Comparison of ENCODE assay signal across 20 cellular contexts in genomic region chr12:3326156-3326849, GRCh38.
DNase-seq lines count a peak whose midpoint lies in the region; ATAC-seq and TF ChIP-seq lines count a peak whose summit lies in the region.
"Had no signal": no experiment of that assay in that cellular context is flagged by ENCODE, and none has a peak within 500 bp of the region (broad histone marks: within the 10 kb centered on the region; RNA-seq: fewer than 3 reads in every experiment).

No MANE protein-coding gene starts in this region.

- H3K27ac Mint-ChIP-seq in progenitor cell of endocrine pancreas: no peak overlapping the region
- H3K27ac Mint-ChIP-seq: CD8-positive, alpha-beta memory T cell had no signal

- H3K9me3 Mint-ChIP-seq in progenitor cell of endocrine pancreas (ENCODE audit: low read depth): no peaks in the 10 kb centered on the region
- H3K9me3 Mint-ChIP-seq: CD8-positive, alpha-beta memory T cell had no signal

- H3K36me3 Mint-ChIP-seq in progenitor cell of endocrine pancreas (ENCODE audit: insufficient read depth): no peaks in the 10 kb centered on the region
- H3K36me3 Mint-ChIP-seq: CD8-positive, alpha-beta memory T cell had no signal

- DNase-seq in H7: peak; percentile 91
- DNase-seq in cardiac fibroblast (ENCODE audit: low read depth in 2 of 2): peak in 1 of 2 donors; percentile 70
- peak; percentile 71 for DNase-seq in iPS-NIHi11 (ENCODE audit: low spot score)
- DNase-seq in progenitor cell of endocrine pancreas (ENCODE audit: low spot score, unreplicated experiment): no peak
- DNase-seq in activated effector memory CD4-positive, alpha-beta T cell treated with anti-CD3 and anti-CD28 coated beads, Interleukin-2, amount 50 U/mL, for 16 hours: no peak
- no peak for DNase-seq in middle frontal gyrus (ENCODE audit: extremely low spot score, low spot score)
- DNase-seq in islet precursor cell: no peak
- DNase-seq: ACHN; Calu3; CD8-positive, alpha-beta memory T cell; DMS153; NCI-H1092 treated with DMSO at 0.1 percent for 48 hours; NCI-H1436 treated with DMSO at 0.1 percent for 48 hours; NCI-H2029; NCI-H345; NCI-H524 treated with DMSO at 0.1 percent for 48 hours; SIG-M5; SK-N-SH had no signal

- no peaks in the 10 kb centered on the region for H3K27me3 ChIP-seq in H7 (ENCODE audit: control insufficient read depth, insufficient read depth, low read length)

- TF ChIP-seq CTCF in cardiac fibroblast (IDR thresholded peaks at IDR 0.05; ENCODE audit: low read depth, low read length) (peak; percentile 18), progenitor cell of endocrine pancreas (IDR thresholded peaks at IDR 0.05; ENCODE audit: unreplicated experiment) (peak; percentile 17)

- no peaks in the 10 kb centered on the region for H3K36me3 ChIP-seq in H7 (replicated peaks; ENCODE audit: control insufficient read depth, insufficient read depth, low read length)

- H3K4me3 ChIP-seq in H7 (ENCODE audit: insufficient read depth, low read depth, low read length): no peak overlapping the region
- no peak overlapping the region for H3K4me3 ChIP-seq in cardiac fibroblast (replicated peaks in 1 of 2; ENCODE audit: low read depth in 2 of 2, low read length in 2 of 2)

- peaks cover 34% of the 10 kb centered on the region for H3K27me3 Mint-ChIP-seq in progenitor cell of endocrine pancreas

- no peaks in the 10 kb centered on the region for H3K4me1 Mint-ChIP-seq in progenitor cell of endocrine pancreas (ENCODE audit: low read depth)
- H3K4me1 Mint-ChIP-seq: CD8-positive, alpha-beta memory T cell had no signal

- no peak for ATAC-seq in HG03342 (IDR thresholded peaks at IDR 0.05; ENCODE audit: unreplicated experiment)
- ATAC-seq: Panc1 had no signal

- H3K4me3 Mint-ChIP-seq in progenitor cell of endocrine pancreas (ENCODE audit: low read depth): no peak overlapping the region
- H3K4me3 Mint-ChIP-seq: CD8-positive, alpha-beta memory T cell had no signal

Comparison
In these comparisons a context has a peak if more than half of its experiments do, and no peak if none do; other contexts are left out.
1. DNase-seq: peak in H7 (single experiment) and iPS-NIHi11 (single experiment); none in progenitor cell of endocrine pancreas (single experiment), activated effector memory CD4-positive, alpha-beta T cell treated with anti-CD3 and anti-CD28 coated beads, Interleukin-2, amount 50 U/mL, for 16 hours (single experiment), middle frontal gyrus (single experiment) and islet precursor cell (single experiment).